In genomic region chr3:51966486-51966885, GRCh38 we compare ENCODE assay signal across 8 cellular contexts. TPM values are rescaled to one million over a fixed set of nuclear protein-coding genes. Genes with fewer than 3 reads are reported as not detected.
A peak's percentile ranks its signal among the peaks of the same experiment; 100 is the strongest.
DNase-seq lines count a peak whose midpoint lies in the region; ATAC-seq and TF ChIP-seq lines count a peak whose summit lies in the region.

No MANE protein-coding gene starts in this region.

- H3K9me3 ChIP-seq in Caco-2 (no peaks in the 10 kb centered on the region), Peyer's patch (no peaks in the 10 kb centered on the region), fibroblast of lung (ENCODE audit: control insufficient read depth, insufficient read depth, low read depth, low read length) (no peaks in the 10 kb centered on the region), prostate gland (no peaks in the 10 kb centered on the region)

- H3K4me1 ChIP-seq in Caco-2 = peaks cover 13% of the 10 kb centered on the region
- H3K4me1 ChIP-seq in Peyer's patch = peaks cover 0 to 29% (median 7%) of the 10 kb centered on the region in 4 donors
- peaks cover 8% of the 10 kb centered on the region for H3K4me1 ChIP-seq in fibroblast of lung (ENCODE audit: control insufficient read depth, extremely low read depth, insufficient read depth, low read length)
- H3K4me1 ChIP-seq in prostate gland (replicated peaks) = peaks cover 10% of the 10 kb centered on the region

- CTCF ChIA-PET in Caco-2 (lab: Charles Lee) = no interaction called here

- H3K27ac ChIP-seq in Peyer's patch = peak overlapping the region; percentile 84 to 97 (median 90)
- peak overlapping the region; percentile 37 for H3K27ac ChIP-seq in fibroblast of lung (ENCODE audit: insufficient read depth, low read length)
- H3K27ac ChIP-seq in prostate gland = peak overlapping the region; percentile 84 to 93

- BruUV-seq in Caco-2 (replicated peaks; lab: Mats Ljungman, UMichigan) = no TSS peak

- no peak for TF ChIP-seq CTCF in Caco-2 (IDR thresholded peaks at IDR 0.05; ENCODE audit: insufficient read depth in 1 of 2, low read depth in 1 of 2, low read length in 1 of 2, severe bottlenecking in 1 of 2, unreplicated experiment in 1 of 2)
- TF ChIP-seq CTCF in Peyer's patch (IDR thresholded peaks at IDR 0.05) = no peak
- TF ChIP-seq CTCF in fibroblast of lung (conservative IDR thresholded peaks at IDR 0.05 in 1 of 2, IDR thresholded peaks at IDR 0.05 in 1 of 2; ENCODE audit: low read depth in 1 of 2, low read length in 2 of 2) = no peak
- no peak for TF ChIP-seq CTCF in prostate gland (IDR thresholded peaks at IDR 0.05)

- H3K4me3 Mint-ChIP-seq in Caco-2 (ENCODE audit: unreplicated experiment) = peak overlapping the region; percentile 86

- TF ChIP-seq POLR2A in Peyer's patch (IDR thresholded peaks at IDR 0.05) (no peak), prostate gland (IDR thresholded peaks at IDR 0.05) (no peak)

- H4K20me1 ChIP-seq in fibroblast of lung (ENCODE audit: control insufficient read depth, extremely low read depth, insufficient read depth, low read length) = no peaks in the 10 kb centered on the region

- H3K4me2 ChIP-seq in fibroblast of lung (ENCODE audit: extremely low read depth, insufficient read depth, low read length) = peak overlapping the region; percentile 83

- H3K27me3 Mint-ChIP-seq in Caco-2 (ENCODE audit: insufficient read depth, unreplicated experiment) = no peaks in the 10 kb centered on the region

- POLR2A ChIA-PET in Caco-2 (lab: Charles Lee) = interaction anchor here (1.6 kb wide), 1 partner anchor 16 kb away, joined by 9 read pairs; the partner anchor contains the start of gene ACY1

- no peak for ATAC-seq in HG02981 (IDR thresholded peaks at IDR 0.05; ENCODE audit: unreplicated experiment)
- no peak for ATAC-seq in HG03571 (IDR thresholded peaks at IDR 0.05; ENCODE audit: unreplicated experiment)
- ATAC-seq in GM18502 (IDR thresholded peaks at IDR 0.05; ENCODE audit: poor library complexity, unreplicated experiment) = no peak

- H3K9me3 Mint-ChIP-seq in Caco-2 (ENCODE audit: unreplicated experiment) = no peaks in the 10 kb centered on the region

- intact Hi-C loops in Caco-2 (cut with micrococcal nuclease; ENCODE audit: unreplicated experiment) (no loop called here), prostate gland (cut with DNase I) (no loop called here)

- H3K4me1 Mint-ChIP-seq in Caco-2 (ENCODE audit: low read depth, unreplicated experiment) = peaks cover 20% of the 10 kb centered on the region

- H2AFZ ChIP-seq in fibroblast of lung (ENCODE audit: low read length) = no peak overlapping the region

- no peak for DNase-seq in Caco-2
- DNase-seq in Peyer's patch = no peak
- DNase-seq in fibroblast of lung (ENCODE audit: low read depth in 2 of 2) = no peak
- no peak for DNase-seq in prostate gland (ENCODE audit: low spot score)
- DNase-seq in germinal center (ENCODE audit: low spot score) = no peak

- H3K27me3 ChIP-seq in Caco-2 (replicated peaks; ENCODE audit: control insufficient read depth, insufficient read depth, low read length) (no peaks in the 10 kb centered on the region), Peyer's patch (no peaks in the 10 kb centered on the region), fibroblast of lung (ENCODE audit: control insufficient read depth, insufficient read depth, low read length) (no peaks in the 10 kb centered on the region), prostate gland (replicated peaks; ENCODE audit: insufficient read depth) (no peaks in the 10 kb centered on the region)

- H3K4me3 ChIP-seq in Caco-2 (ENCODE audit: low read depth, low read length) = peak overlapping the region; percentile 52
- peak overlapping the region; percentile 63 to 97 (median 86) for H3K4me3 ChIP-seq in Peyer's patch
- peak overlapping the region; percentile 46 to 82 (median 62) for H3K4me3 ChIP-seq in fibroblast of lung (replicated peaks in 1 of 4; ENCODE audit: control extremely low read depth in 1 of 4, insufficient read depth in 1 of 4, low read depth in 3 of 4, low read length in 4 of 4)
- H3K4me3 ChIP-seq in prostate gland = peak overlapping the region; percentile 63 to 83

- H3K79me2 ChIP-seq in fibroblast of lung (ENCODE audit: control insufficient read depth, insufficient read depth, low read length) = peaks cover 14% of the 10 kb centered on the region

- peak overlapping the region; percentile 67 for H3K9ac ChIP-seq in fibroblast of lung (ENCODE audit: insufficient read depth, low read length)

- H3K36me3 ChIP-seq in Caco-2 (ENCODE audit: control insufficient read depth, insufficient read depth, low read length) (no peaks in the 10 kb centered on the region), Peyer's patch (no peaks in the 10 kb centered on the region), fibroblast of lung (ENCODE audit: control insufficient read depth, insufficient read depth, low read length) (peaks cover 2% of the 10 kb centered on the region), prostate gland (no peaks in the 10 kb centered on the region)

- peaks cover 12% of the 10 kb centered on the region for H3K36me3 Mint-ChIP-seq in Caco-2 (ENCODE audit: insufficient read depth, unreplicated experiment)

- peak overlapping the region; percentile 77 for H3K27ac Mint-ChIP-seq in Caco-2 (ENCODE audit: unreplicated experiment)

- 40% methylated on average over 5 of the region's 5 CpGs for WGBS in prostate gland

RNA-seq across cellular contexts. Expression of gene PCBP4, which starts 0.8 kb away (rescaled TPM):
- total RNA-seq in Caco-2 (2022) = 42.3 and 46.5 TPM in 2 replicates
- 10 to 100 TPM; 31.3 to 44.7 (median 37.7) TPM for total RNA-seq in Peyer's patch
- 23.4 and 46.2 TPM in 2 replicates for total RNA-seq in fibroblast of lung
- polyA plus RNA-seq in fibroblast of lung = 40.2 and 47.1 TPM in 2 replicates
- 51.0 and 70.8 TPM in 2 replicates for polyA plus RNA-seq in fibroblast of lung (2012)
- polyA minus RNA-seq in fibroblast of lung (ENCODE audit: low replicate concordance) = 100 and 145 TPM in 2 replicates
- 10 to 100 TPM; 74.0 to 74.1 TPM for total RNA-seq in prostate gland

RNA-seq across cellular contexts. Expression of gene ABHD14B, which starts 7.4 kb away (rescaled TPM):
- total RNA-seq in Caco-2 (2022) = 26.8 and 29.0 TPM in 2 replicates
- 100 to 1,000 TPM in 3 of 4 donors, 10 to 100 TPM in 1; 43.7 to 135 (median 127) TPM for total RNA-seq in Peyer's patch
- 21.1 and 27.4 TPM in 2 replicates for total RNA-seq in fibroblast of lung
- polyA plus RNA-seq in fibroblast of lung = 38.2 and 46.3 TPM in 2 replicates
- 33.6 and 39.0 TPM in 2 replicates for polyA plus RNA-seq in fibroblast of lung (2012)
- 50.6 and 60.5 TPM in 2 replicates for polyA minus RNA-seq in fibroblast of lung (ENCODE audit: low replicate concordance)
- 100 to 1,000 TPM in 1 of 2 donors, 10 to 100 TPM in 1; 53.7 to 128 TPM for total RNA-seq in prostate gland

RNA-seq across cellular contexts. Expression of gene ABHD14A, which starts 8.4 kb away (rescaled TPM):
- total RNA-seq in Caco-2 (2022) (14.0 and 16.3 TPM in 2 replicates), Peyer's patch (10 to 100 TPM in 2 of 4 donors, 1 to 10 TPM in 2; 3.9 to 11.6 (median 7.7) TPM), fibroblast of lung (5.1 and 9.0 TPM in 2 replicates), prostate gland (10 to 100 TPM; 55.3 to 58.5 TPM)
- 7.8 and 10.2 TPM in 2 replicates for polyA plus RNA-seq in fibroblast of lung
- 10.6 and 15.9 TPM in 2 replicates for polyA plus RNA-seq in fibroblast of lung (2012)
- polyA minus RNA-seq in fibroblast of lung (ENCODE audit: low replicate concordance) = 11.3 and 15.1 TPM in 2 replicates

RNA-seq across cellular contexts. Expression of gene GPR62, which starts 11.3 kb away (rescaled TPM):
- total RNA-seq in Caco-2 (2022) (not detected in 2 replicates), Peyer's patch (not detected), fibroblast of lung (under 0.01 TPM in 2 replicates), prostate gland (under 1 TPM; 0.41 to 0.97 TPM)
- polyA plus RNA-seq in fibroblast of lung = 0.02 TPM in 1 of 2 replicates, not detected in the other
- not detected in 2 replicates for polyA plus RNA-seq in fibroblast of lung (2012)
- polyA minus RNA-seq in fibroblast of lung (ENCODE audit: low replicate concordance) = 0.24 and 1.1 TPM in 2 replicates

RNA-seq across cellular contexts. Expression of gene ACY1, which starts 16.8 kb away (rescaled TPM):
- total RNA-seq in Caco-2 (2022) (62.4 and 67.9 TPM in 2 replicates), Peyer's patch (100 to 1,000 TPM in 3 of 4 donors, 10 to 100 TPM in 1; 95.7 to 977 (median 609) TPM), fibroblast of lung (36.0 and 40.3 TPM in 2 replicates), prostate gland (10 to 100 TPM; 42.1 to 82.6 TPM)
- 21.4 and 26.9 TPM in 2 replicates for polyA plus RNA-seq in fibroblast of lung
- polyA plus RNA-seq in fibroblast of lung (2012) = 29.7 and 37.8 TPM in 2 replicates
- polyA minus RNA-seq in fibroblast of lung (ENCODE audit: low replicate concordance) = 71.1 and 134 TPM in 2 replicates

Comparison
In these comparisons a context has a peak if more than half of its experiments do, and no peak if none do; other contexts are left out.
1. H3K27ac ChIP-seq: peak in every context shown above with its lines; median percentile 90 in Peyer's patch; 88 in prostate gland; 37 in fibroblast of lung.